10 cellular contexts compared by ENCODE assay signal in genomic region chr16:69089091-69089912, GRCh38. TPM values are rescaled to one million over a fixed set of nuclear protein-coding genes. Genes with fewer than 3 reads are reported as not detected.
DNase-seq lines count a peak whose midpoint lies in the region; ATAC-seq, FAIRE-seq and TF ChIP-seq lines count a peak whose summit lies in the region.
"Had no signal": no experiment of that assay in that cellular context is flagged by ENCODE, and none has a peak within 500 bp of the region (broad histone marks: within the 10 kb centered on the region; RNA-seq: fewer than 3 reads in every experiment).

No MANE protein-coding gene starts in this region.

- no peak for TF ChIP-seq CTCF in GM12878 (IDR thresholded peaks at IDR 0.05 in 2 of 3, conservative IDR thresholded peaks at IDR 0.05 in 1 of 3; ENCODE audit: control insufficient read depth in 2 of 3, extremely low read depth in 1 of 3, insufficient read depth in 1 of 3, low read depth in 3 of 3, low read length in 3 of 3)
- no peak for TF ChIP-seq CTCF in pancreas (IDR thresholded peaks at IDR 0.05)

- no peaks in the 10 kb centered on the region for H3K9me3 ChIP-seq in GM12878 (replicated peaks; ENCODE audit: control insufficient read depth, insufficient read depth, low read length)
- H3K9me3 ChIP-seq in pancreas: no peaks in the 10 kb centered on the region

- H3K4me1 ChIP-seq in GM12878 (ENCODE audit: control insufficient read depth, insufficient read depth, low read length) (peaks cover 10% of the 10 kb centered on the region), pancreas (peaks cover 0 to 14% (median 0%) of the 10 kb centered on the region in 3 donors)

- intact Hi-C loops in GM12878 (cut with micrococcal nuclease; ENCODE audit: unreplicated experiment) (no loop called here), pancreas (cut with DNase I) (no loop called here)

- H2AFZ ChIP-seq in GM12878 (ENCODE audit: control insufficient read depth, low read depth, low read length): no peak overlapping the region

- POLR2A ChIA-PET in GM12878 (lab: Charles Lee): no interaction called here

- CTCF ChIA-PET in GM12878 (lab: Yijun Ruan, JAX): interaction anchor here (0.8 kb wide), 1 partner anchor 22 kb away, joined by 3 read pairs; no protein-coding TSS in a partner anchor

- no peak overlapping the region for H3K9ac ChIP-seq in GM12878 (ENCODE audit: control insufficient read depth, insufficient read depth, low read length)

- no peak for TF ChIP-seq EP300 in GM12878 (IDR thresholded peaks at IDR 0.05; ENCODE audit: borderline replicate concordance in 1 of 2, control insufficient read depth in 1 of 2, low read depth in 2 of 2, low read length in 2 of 2)

- H3K36me3 ChIP-seq in GM12878 (ENCODE audit: control insufficient read depth in 2 of 2, insufficient read depth in 2 of 2, low read length in 1 of 2) (no peaks in the 10 kb centered on the region), pancreas (no peaks in the 10 kb centered on the region)

- H3K4me3 ChIP-seq in GM12878 (no peak overlapping the region), pancreas (no peak overlapping the region)

- SMC1A ChIA-PET in GM12878 (lab: Charles Lee; ENCODE audit: uncharacterized antibody, unreplicated experiment): interaction anchor here (0.8 kb wide), 1 partner anchor 23 kb away, joined by 3 read pairs; no protein-coding TSS in a partner anchor

- H3K27me3 ChIP-seq in GM12878 (replicated peaks in 1 of 2; ENCODE audit: control insufficient read depth in 2 of 2, insufficient read depth in 2 of 2, low read length in 1 of 2): no peaks in the 10 kb centered on the region
- no peaks in the 10 kb centered on the region for H3K27me3 ChIP-seq in pancreas

- FAIRE-seq in GM12878 (lab: Jason Lieb, UNC) (peak; percentile 85), pancreas (lab: Jason Lieb, UNC) (no peak)
- FAIRE-seq: A204.1 had no signal

- RAD21 ChIA-PET in GM12878 (lab: Charles Lee; ENCODE audit: unreplicated experiment): interaction anchor here (1.2 kb wide), 1 partner anchor 242 kb away, joined by 3 read pairs; no protein-coding TSS in a partner anchor

- no peak for TF ChIP-seq POLR2A in GM12878 (IDR thresholded peaks at IDR 0.05; ENCODE audit: low read depth, low read length)

- TF ChIP-seq RAD21 in GM12878 (IDR thresholded peaks at IDR 0.05; ENCODE audit: insufficient read depth, low read depth, low read length): no peak

- no peaks in the 10 kb centered on the region for H4K20me1 ChIP-seq in GM12878 (ENCODE audit: control insufficient read depth, insufficient read depth)

- H3K27ac ChIP-seq in GM12878 (ENCODE audit: control insufficient read depth, insufficient read depth) (no peak overlapping the region), pancreas (peak overlapping the region in 2 of 4 donors; percentile 8 to 49)
- H3K27ac ChIP-seq: VCaP had no signal

- peak overlapping the region; percentile 35; the same call in 1 of the 2 replicates for H3K4me2 ChIP-seq in GM12878 (ENCODE audit: control insufficient read depth, insufficient read depth)

- H3K79me2 ChIP-seq in GM12878 (ENCODE audit: control insufficient read depth, insufficient read depth, low read length): no peaks in the 10 kb centered on the region

- BruUV-seq in GM12878 (replicated peaks; lab: Mats Ljungman, UMichigan): no TSS peak

- peak; percentile 92 for ATAC-seq in GM12878
- peak; percentile 84 to 88 (median 86) for ATAC-seq in pancreas
- ATAC-seq in GM21619 (IDR thresholded peaks at IDR 0.05; ENCODE audit: unreplicated experiment): no peak

- WGBS in GM12878 (ENCODE audit: insufficient coverage, insufficient replicate concordance, low lambda C conversion rate, missing lambda C conversion rate): 61% methylated on average over 16 of the region's 16 CpGs
- WGBS in pancreas, 2 donors: 35 to 36% methylated on average over 16 of the region's 16 CpGs

- in situ Hi-C loops in GM12878 (cut with MboI): no loop called here

- peak; percentile 21 for DNase-seq in NCI-H1105 treated with DMSO at 0.1 percent for 48 hours (lab: John Stamatoyannopoulos, UW)
- no peak for DNase-seq in NCI-H1105 (lab: John Stamatoyannopoulos, UW)
- peak; percentile 60 for DNase-seq in NCI-H2107 (lab: John Stamatoyannopoulos, UW)
- DNase-seq in GM12878 (ENCODE audit: low read depth, low spot score): peak; percentile 21
- DNase-seq in pancreas: peak in 2 of 6 donors; percentile 48 to 49
- no peak for DNase-seq in T-helper 9 cell
- DNase-seq in NOMO-1 (lab: John Stamatoyannopoulos, UW; ENCODE audit: unreplicated experiment in 2 of 2): no peak

TF ChIP-seq in GM12878, 131 proteins besides CTCF, POLR2A, EP300 and RAD21 (continues in another document):
- TF ChIP-seq IRF5 (IDR thresholded peaks at IDR 0.05; ENCODE audit: borderline replicate concordance): no peak

RNA-seq across cellular contexts. Expression of gene HAS3, which starts 16.2 kb away (rescaled TPM):
- 0.51 and 0.84 TPM in 2 replicates for total RNA-seq in GM12878 (2013; cell fraction: nucleolus; rRNA removed)
- total RNA-seq in GM12878 (2014; rRNA removed) (0.06 TPM in 1 of 2 replicates, not detected in the other), GM12878 (2014; rRNA removed; fragmentation: Illumina TruSeq; extraction: Trizol) (0.05 and 0.13 TPM in 2 replicates), GM12878 (2021) (0.32 and 0.56 TPM in 2 replicates), pancreas (1 to 10 TPM in 3 of 6 donors, under 1 TPM in 3; 0.69 to 3.9 (median 1.0) TPM)
- polyA plus RNA-seq in GM12878 (2011; ENCODE audit: low read depth): 0.21 TPM
- polyA plus RNA-seq in GM12878 (2011; rRNA removed) (0.22 TPM in 2 replicates), GM12878 (2014; fragmentation: Illumina TruSeq; extraction: Trizol) (0.16 and 0.19 TPM in 2 replicates), GM12878 (2014; fragmentation: Nextera tagmentation; extraction: Ambion mirVana) (under 1 TPM in 1 of 2 experiments, not detected in 1; 0.09 TPM), GM12878 (2014; rRNA removed) (0.18 and 0.36 TPM in 2 replicates), GM12878 (2016; fragmentation: Nextera tagmentation; extraction: Ambion mirVana) (under 1 TPM in 1 of 2 experiments, not detected in 1; 0.48 TPM), pancreas (1 to 10 TPM in 1 of 2 donors, under 1 TPM in 1; 0.87 to 1.3 TPM)
- polyA plus RNA-seq in GM12878 (2011; cell fraction: cytosol; rRNA removed): 0.19 and 0.25 TPM in 2 replicates
- 0.60 and 0.82 TPM in 2 replicates for polyA plus RNA-seq in GM12878 (2011; cell fraction: nucleus; rRNA removed)
- 0.12 and 0.17 TPM in 2 replicates for polyA plus RNA-seq in GM12878 (2012)
- polyA minus RNA-seq in GM12878 (2011; rRNA and poly(A)+ RNA removed): 0.15 and 0.46 TPM in 2 replicates
- polyA minus RNA-seq in GM12878 (2011; cell fraction: cytosol; rRNA and poly(A)+ RNA removed): 0.40 TPM in 1 of 2 replicates, not detected in the other
- polyA minus RNA-seq in GM12878 (2011; cell fraction: nucleus; rRNA and poly(A)+ RNA removed): 0.19 and 0.24 TPM in 2 replicates

RNA-seq across cellular contexts. Expression of gene CHTF8, which starts 43.1 kb away (rescaled TPM):
- total RNA-seq in GM12878 (2013; cell fraction: nucleolus; rRNA removed): 47.3 and 60.4 TPM in 2 replicates
- total RNA-seq in GM12878 (2014; rRNA removed) (42.0 and 44.1 TPM in 2 replicates), GM12878 (2014; rRNA removed; fragmentation: Illumina TruSeq; extraction: Trizol) (91.6 and 93.4 TPM in 2 replicates), GM12878 (2021) (130 and 133 TPM in 2 replicates), pancreas (10 to 100 TPM; 32.9 to 74.5 (median 43.7) TPM)
- polyA plus RNA-seq in GM12878 (2011; ENCODE audit: low read depth): 55.6 TPM
- polyA plus RNA-seq in GM12878 (2011; rRNA removed) (78.0 and 121 TPM in 2 replicates), GM12878 (2014; fragmentation: Illumina TruSeq; extraction: Trizol) (136 and 159 TPM in 2 replicates), GM12878 (2014; fragmentation: Nextera tagmentation; extraction: Ambion mirVana) (10 to 100 TPM; 18.5 to 52.7 TPM), GM12878 (2014; rRNA removed) (146 and 153 TPM in 2 replicates), GM12878 (2016; fragmentation: Nextera tagmentation; extraction: Ambion mirVana) (100 to 1,000 TPM; 101 to 103 TPM), pancreas (10 to 100 TPM; 21.7 to 40.3 TPM)
- 164 and 178 TPM in 2 replicates for polyA plus RNA-seq in GM12878 (2011; cell fraction: cytosol; rRNA removed)
- polyA plus RNA-seq in GM12878 (2011; cell fraction: nucleus; rRNA removed): 64.6 and 64.7 TPM in 2 replicates
- polyA plus RNA-seq in GM12878 (2012): 67.6 and 70.3 TPM in 2 replicates
- 65.8 and 129 TPM in 2 replicates for polyA minus RNA-seq in GM12878 (2011; rRNA and poly(A)+ RNA removed)
- polyA minus RNA-seq in GM12878 (2011; cell fraction: cytosol; rRNA and poly(A)+ RNA removed): 37.8 and 41.9 TPM in 2 replicates
- polyA minus RNA-seq in GM12878 (2011; cell fraction: nucleus; rRNA and poly(A)+ RNA removed): 14.6 and 21.5 TPM in 2 replicates

RNA-seq across cellular contexts. Expression of gene UTP4, which starts 43.1 kb away (rescaled TPM):
- 38.2 and 39.3 TPM in 2 replicates for total RNA-seq in GM12878 (2013; cell fraction: nucleolus; rRNA removed)
- total RNA-seq in GM12878 (2014; rRNA removed) (32.4 and 34.6 TPM in 2 replicates), GM12878 (2014; rRNA removed; fragmentation: Illumina TruSeq; extraction: Trizol) (30.9 and 32.5 TPM in 2 replicates), GM12878 (2021) (80.9 and 82.2 TPM in 2 replicates), pancreas (10 to 100 TPM; 21.2 to 29.0 (median 23.1) TPM)
- polyA plus RNA-seq in GM12878 (2011; ENCODE audit: low read depth): 37.1 TPM
- polyA plus RNA-seq in GM12878 (2011; rRNA removed) (84.0 and 101 TPM in 2 replicates), GM12878 (2014; fragmentation: Illumina TruSeq; extraction: Trizol) (97.7 and 111 TPM in 2 replicates), GM12878 (2014; fragmentation: Nextera tagmentation; extraction: Ambion mirVana) (10 to 100 TPM; 52.5 to 85.8 TPM), GM12878 (2014; rRNA removed) (67.5 and 73.4 TPM in 2 replicates), GM12878 (2016; fragmentation: Nextera tagmentation; extraction: Ambion mirVana) (100 to 1,000 TPM; 126 to 131 TPM), pancreas (10 to 100 TPM; 11.6 to 19.1 TPM)
- polyA plus RNA-seq in GM12878 (2011; cell fraction: cytosol; rRNA removed): 78.8 and 86.9 TPM in 2 replicates
- polyA plus RNA-seq in GM12878 (2011; cell fraction: nucleus; rRNA removed): 75.7 and 80.1 TPM in 2 replicates
- 38.1 and 42.2 TPM in 2 replicates for polyA plus RNA-seq in GM12878 (2012)
- 133 and 164 TPM in 2 replicates for polyA minus RNA-seq in GM12878 (2011; rRNA and poly(A)+ RNA removed)
- 25.5 and 45.0 TPM in 2 replicates for polyA minus RNA-seq in GM12878 (2011; cell fraction: cytosol; rRNA and poly(A)+ RNA removed)
- polyA minus RNA-seq in GM12878 (2011; cell fraction: nucleus; rRNA and poly(A)+ RNA removed): 21.5 and 43.9 TPM in 2 replicates

Comparison
In these comparisons a context has a peak if more than half of its experiments do, and no peak if none do; other contexts are left out.
1. DNase-seq: peak in NCI-H1105 treated with DMSO at 0.1 percent for 48 hours (single experiment), NCI-H2107 (single experiment) and GM12878 (single experiment); none in NCI-H1105 (single experiment), T-helper 9 cell (single experiment) and NOMO-1 (0 of 2).